Comparison of ENCODE assay signal across 24 cellular contexts in genomic region chr10:84842593-84842992, GRCh38.
"Had no signal": no experiment of that assay in that cellular context is flagged by ENCODE, and none has a peak within 500 bp of the region (broad histone marks: within the 10 kb centered on the region; RNA-seq: fewer than 3 reads in every experiment).

No MANE protein-coding gene starts in this region.

- H2AFZ ChIP-seq: neural progenitor cell had no signal

- H3K36me3 ChIP-seq: adrenal gland, neural progenitor cell, spleen, thoracic aorta, vagina had no signal

- H3K27me3 ChIP-seq: adrenal gland, neural progenitor cell, vagina had no signal

- H3K4me3 ChIP-seq: adrenal gland, coronary artery, neural progenitor cell, spleen, thoracic aorta, vagina had no signal

- H3K9ac ChIP-seq: neural progenitor cell had no signal

- H3K4me1 Mint-ChIP-seq: naive thymus-derived CD8-positive, alpha-beta T cell had no signal

- DNase-seq: activated CD4-positive, alpha-beta T cell treated with anti-CD3 and anti-CD28 coated beads for 4 hours; activated CD4-positive, alpha-beta T cell treated with anti-CD3 and anti-CD28 coated beads, Interleukin-2, amount 50 U/mL, for 48 hours; activated CD4-positive, CD25-positive, alpha-beta regulatory T cell; activated CD8-positive, alpha-beta memory T cell treated with anti-CD3 and anti-CD28 coated beads, Interleukin-2, amount 50 U/mL, for 48 hours; activated naive CD4-positive, alpha-beta T cell; activated T-cell treated with anti-CD3 and anti-CD28 coated beads, Interleukin-2, amount 50 U/mL, for 4 hours; adrenal gland; cerebellar nuclear complex; erythroblast; foreskin fibroblast; kidney; mammary epithelial cell; naive thymus-derived CD8-positive, alpha-beta T cell; spleen; stimulated activated CD4-positive, alpha-beta T cell treated with anti-CD3 and anti-CD28 coated beads, Interleukin-4, amount 100 ng/mL, for 1 hour; stimulated activated naive CD4-positive, alpha-beta T cell treated with Interleukin-2 at 50 U/mL for 16 hours had no signal

- H3K4me2 ChIP-seq: neural progenitor cell had no signal

- H3K4me1 ChIP-seq: adrenal gland, spleen, vagina had no signal

- ATAC-seq: activated T-cell treated with anti-CD3 and anti-CD28 coated beads, Interleukin-2, amount 50 U/mL, for 4 hours; naive thymus-derived CD8-positive, alpha-beta T cell had no signal

- H3K9me3 Mint-ChIP-seq: activated T-cell treated with anti-CD3 and anti-CD28 coated beads, Interleukin-2, amount 50 U/mL, for 4 hours; activated T-helper 2 cell treated with anti-CD3 and anti-CD28 coated beads, Interferon-gamma antibody, Interleukin-2, Interleukin-4, amounts not matched to agents 10 μg/mL and 5 μg/mL and 100 μg/mL, durations not matched to agents 14 hours and 24 hours and 36 hours; mesothelial cell of epicardium; naive thymus-derived CD8-positive, alpha-beta T cell; neural progenitor cell; type B pancreatic cell had no signal

- H3K9me3 ChIP-seq: adrenal gland, spleen, thoracic aorta, vagina had no signal

- H3K27ac Mint-ChIP-seq: activated naive CD8-positive, alpha-beta T cell; activated T-helper 2 cell treated with anti-CD3 and anti-CD28 coated beads, Interferon-gamma antibody, Interleukin-2, Interleukin-4, amounts not matched to agents 10 μg/mL and 5 μg/mL and 100 μg/mL, durations not matched to agents 14 hours and 24 hours and 36 hours; mesothelial cell of epicardium; naive thymus-derived CD8-positive, alpha-beta T cell; neural progenitor cell; type B pancreatic cell had no signal

- H3K27me3 Mint-ChIP-seq: type B pancreatic cell had no signal

- H3K4me3 Mint-ChIP-seq: activated naive CD8-positive, alpha-beta T cell; activated T-cell treated with anti-CD3 and anti-CD28 coated beads, Interleukin-2, amount 50 U/mL, for 4 hours; mesothelial cell of epicardium; naive thymus-derived CD8-positive, alpha-beta T cell; neural progenitor cell; type B pancreatic cell had no signal

- H3K36me3 Mint-ChIP-seq: activated naive CD8-positive, alpha-beta T cell; mesothelial cell of epicardium; naive thymus-derived CD8-positive, alpha-beta T cell; neural progenitor cell; type B pancreatic cell had no signal

- H3K27ac ChIP-seq: adrenal gland, coronary artery, neural progenitor cell, spleen, thoracic aorta, vagina had no signal
